ENCODE assay signal across 8 cellular contexts in genomic region chr1:240092301-240093119, GRCh38. TPM values are rescaled to one million over a fixed set of nuclear protein-coding genes. Genes with fewer than 3 reads are reported as not detected.
DNase-seq lines count a peak whose midpoint lies in the region; TF ChIP-seq lines count a peak whose summit lies in the region.

No MANE protein-coding gene starts in this region.

- no peak overlapping the region for H3K27ac Mint-ChIP-seq in MCF 10A (ENCODE audit: low read depth, unreplicated experiment)
- H3K27ac Mint-ChIP-seq in activated T-helper 1 cell treated with anti-CD3 and anti-CD28 coated beads, Interleukin-12 subunit alpha, Interleukin-12 subunit beta, Interleukin-2, Interleukin-4 antibody, amounts not matched to agents 30 ng/mL and 10 ng/mL and 1 ng/mL, durations not matched to agents 14 hours and 24 hours and 36 hours: no peak overlapping the region

- H3K4me3 Mint-ChIP-seq in MCF 10A (ENCODE audit: unreplicated experiment): peak overlapping the region; percentile 61
- no peak overlapping the region for H3K4me3 Mint-ChIP-seq in activated T-helper 1 cell treated with anti-CD3 and anti-CD28 coated beads, Interleukin-12 subunit alpha, Interleukin-12 subunit beta, Interleukin-2, Interleukin-4 antibody, amounts not matched to agents 30 ng/mL and 10 ng/mL and 1 ng/mL, durations not matched to agents 14 hours and 24 hours and 36 hours

- peaks cover 14% of the 10 kb centered on the region for H3K4me1 ChIP-seq in ACC112 (ENCODE audit: control insufficient read depth, insufficient read depth, low read length, unreplicated experiment)
- H3K4me1 ChIP-seq in tibial artery: peaks cover 0 to 25% (median 21%) of the 10 kb centered on the region in 4 donors

- no peak for TF ChIP-seq CTCF in MCF 10A (IDR thresholded peaks at IDR 0.05; ENCODE audit: unreplicated experiment)
- peak; percentile 48 for TF ChIP-seq CTCF in kidney epithelial cell (IDR thresholded peaks at IDR 0.05; ENCODE audit: insufficient read depth, low read length, poor library complexity, severe bottlenecking)
- no peak for TF ChIP-seq CTCF in tibial artery (IDR thresholded peaks at IDR 0.05)

- BruUV-seq in MCF 10A (replicated peaks; lab: Mats Ljungman, UMichigan): no TSS peak

- no peaks in the 10 kb centered on the region for H3K9me3 ChIP-seq in tibial artery

- peak overlapping the region; percentile 87 for H3K4me3 ChIP-seq in ACC112 (ENCODE audit: low read depth, low read length)
- H3K4me3 ChIP-seq in kidney epithelial cell (ENCODE audit: low read depth, low read length): peak overlapping the region; percentile 58
- peak overlapping the region; percentile 23 to 41 for H3K4me3 ChIP-seq in tibial artery

- intact Hi-C loops in MCF 10A (cut with micrococcal nuclease) (no loop called here), tibial artery (cut with DNase I; ENCODE audit: low total_unique reads) (no loop called here)
- intact Hi-C loops in activated T-helper 1 cell treated with anti-CD3 and anti-CD28 coated beads, Interleukin-12 subunit alpha, Interleukin-12 subunit beta, Interleukin-2, Interleukin-4 antibody, amounts not matched to agents 30 ng/mL and 10 ng/mL and 1 ng/mL, durations not matched to agents 14 hours and 24 hours and 36 hours (cut with micrococcal nuclease): loop anchor here (5.0 kb wide), 1 partner anchor 95 kb away; no protein-coding TSS in a partner anchor

- CTCF ChIA-PET in HEK293T (lab: Yijun Ruan, JAX): interaction anchor here (0.6 to 2.4 kb wide), 6 partner anchors 8 to 208 kb away, joined by 3 to 13 read pairs (median 4); no protein-coding TSS in a partner anchor
- CTCF ChIA-PET in MCF 10A (lab: Yijun Ruan, JAX): interaction anchor here (1.4 kb wide), 1 partner anchor 57 kb away, joined by 8 read pairs; no protein-coding TSS in a partner anchor

- H3K9me3 Mint-ChIP-seq in MCF 10A (ENCODE audit: unreplicated experiment): no peaks in the 10 kb centered on the region
- no peaks in the 10 kb centered on the region for H3K9me3 Mint-ChIP-seq in activated T-helper 1 cell treated with anti-CD3 and anti-CD28 coated beads, Interleukin-12 subunit alpha, Interleukin-12 subunit beta, Interleukin-2, Interleukin-4 antibody, amounts not matched to agents 30 ng/mL and 10 ng/mL and 1 ng/mL, durations not matched to agents 14 hours and 24 hours and 36 hours

- H3K27ac ChIP-seq in ACC112 (ENCODE audit: low read depth, low read length): no peak overlapping the region
- no peak overlapping the region for H3K27ac ChIP-seq in tibial artery

- peak overlapping the region; percentile 43 for H2AFZ ChIP-seq in ACC112 (ENCODE audit: low read length, unreplicated experiment)

- peak; percentile 53 for DNase-seq in HEK293T (ENCODE audit: extremely low spot score)
- peak; percentile 31 for DNase-seq in MCF 10A (ENCODE audit: unreplicated experiment)
- DNase-seq in kidney epithelial cell (ENCODE audit: low read depth): no peak
- no peak for DNase-seq in tibial artery
- no peak for DNase-seq in activated naive CD4-positive, alpha-beta T cell (lab: John Stamatoyannopoulos, UW)
- no peak for DNase-seq in stimulated activated CD4-positive, alpha-beta T cell treated with anti-CD3 and anti-CD28 coated beads, Interleukin-4, amount 100 ng/mL, for 24 hours
- DNase-seq in activated T-helper 1 cell treated with anti-CD3 and anti-CD28 coated beads, Interleukin-12 subunit alpha, Interleukin-12 subunit beta, Interleukin-2, Interleukin-4 antibody, amounts not matched to agents 30 ng/mL and 10 ng/mL and 1 ng/mL, durations not matched to agents 14 hours and 24 hours and 36 hours (ENCODE audit: low spot score): no peak

- H3K36me3 Mint-ChIP-seq in MCF 10A (ENCODE audit: insufficient read depth, unreplicated experiment): no peaks in the 10 kb centered on the region
- no peaks in the 10 kb centered on the region for H3K36me3 Mint-ChIP-seq in activated T-helper 1 cell treated with anti-CD3 and anti-CD28 coated beads, Interleukin-12 subunit alpha, Interleukin-12 subunit beta, Interleukin-2, Interleukin-4 antibody, amounts not matched to agents 30 ng/mL and 10 ng/mL and 1 ng/mL, durations not matched to agents 14 hours and 24 hours and 36 hours (ENCODE audit: low read depth)

- H3K4me1 Mint-ChIP-seq in MCF 10A (ENCODE audit: insufficient read depth, unreplicated experiment): no peaks in the 10 kb centered on the region
- no peaks in the 10 kb centered on the region for H3K4me1 Mint-ChIP-seq in activated T-helper 1 cell treated with anti-CD3 and anti-CD28 coated beads, Interleukin-12 subunit alpha, Interleukin-12 subunit beta, Interleukin-2, Interleukin-4 antibody, amounts not matched to agents 30 ng/mL and 10 ng/mL and 1 ng/mL, durations not matched to agents 14 hours and 24 hours and 36 hours (ENCODE audit: low read depth)

- POLR2A ChIA-PET in HEK293T (lab: Yijun Ruan, JAX): interaction anchor here (1.0 to 1.6 kb wide), 11 partner anchors 8 to 518 kb away, joined by 3 to 8 read pairs (median 4); no protein-coding TSS in a partner anchor
- POLR2A ChIA-PET in MCF 10A (lab: Yijun Ruan, JAX): no interaction called here

- H3K36me3 ChIP-seq in ACC112 (ENCODE audit: insufficient read depth, low read length) (no peaks in the 10 kb centered on the region), kidney epithelial cell (ENCODE audit: control insufficient read depth, insufficient read depth, low read length) (no peaks in the 10 kb centered on the region), tibial artery (no peaks in the 10 kb centered on the region)

- peaks cover 3% of the 10 kb centered on the region for H3K79me2 ChIP-seq in ACC112 (ENCODE audit: control insufficient read depth, insufficient read depth, low read length, unreplicated experiment)

- peaks cover 36% of the 10 kb centered on the region for H3K27me3 Mint-ChIP-seq in MCF 10A (ENCODE audit: insufficient read depth, unreplicated experiment)
- peaks cover 29% of the 10 kb centered on the region for H3K27me3 Mint-ChIP-seq in activated T-helper 1 cell treated with anti-CD3 and anti-CD28 coated beads, Interleukin-12 subunit alpha, Interleukin-12 subunit beta, Interleukin-2, Interleukin-4 antibody, amounts not matched to agents 30 ng/mL and 10 ng/mL and 1 ng/mL, durations not matched to agents 14 hours and 24 hours and 36 hours (ENCODE audit: insufficient read depth)

- H3K27me3 ChIP-seq in ACC112 (ENCODE audit: insufficient read depth, low read length): peaks cover 11% of the 10 kb centered on the region; the same call in 1 of the 2 replicates
- H3K27me3 ChIP-seq in kidney epithelial cell (ENCODE audit: control insufficient read depth, insufficient read depth, low read length): peaks cover 2% of the 10 kb centered on the region
- peaks cover 3 to 51% of the 10 kb centered on the region in 2 donors for H3K27me3 ChIP-seq in tibial artery

TF ChIP-seq in HEK293T, 16 proteins besides CTCF, POLR2A, EP300 and RAD21:
- TF ChIP-seq SUZ12 (IDR thresholded peaks at IDR 0.05): no peak
- no peak for TF ChIP-seq ZNF384 (IDR thresholded peaks at IDR 0.05)
- no peak for TF ChIP-seq BHLHE40 (IDR thresholded peaks at IDR 0.05; ENCODE audit: borderline replicate concordance)
- no peak for TF ChIP-seq FOXK2 (IDR thresholded peaks at IDR 0.05)
- TF ChIP-seq ARNT (IDR thresholded peaks at IDR 0.05): no peak
- no peak for TF ChIP-seq FOXM1 (IDR thresholded peaks at IDR 0.05; ENCODE audit: borderline replicate concordance)
- no peak for TF ChIP-seq SP1 (IDR thresholded peaks at IDR 0.05)
- TF ChIP-seq NFRKB (IDR thresholded peaks at IDR 0.05): no peak
- no peak for TF ChIP-seq LEF1 (IDR thresholded peaks at IDR 0.05; ENCODE audit: borderline replicate concordance)
- TF ChIP-seq CTBP1 (IDR thresholded peaks at IDR 0.05; ENCODE audit: borderline replicate concordance): no peak
- no peak for TF ChIP-seq ELF4 (IDR thresholded peaks at IDR 0.05)
- TF ChIP-seq HDGF (IDR thresholded peaks at IDR 0.05; ENCODE audit: borderline replicate concordance): no peak
- no peak; the same call in 1 of the 2 replicates for TF ChIP-seq L3MBTL2 (conservative IDR thresholded peaks at IDR 0.05)
- TF ChIP-seq FOXA1 (IDR thresholded peaks at IDR 0.05): no peak
- TF ChIP-seq PKNOX1 (IDR thresholded peaks at IDR 0.05): no peak
- no peak for TF ChIP-seq TARDBP (IDR thresholded peaks at IDR 0.05)

RNA-seq across cellular contexts. Expression of gene FMN2, which starts 0.8 kb away (rescaled TPM):
- 5.3 and 8.6 TPM in 2 replicates for total RNA-seq in MCF 10A (2022)
- total RNA-seq in kidney epithelial cell: 0.33 and 1.6 TPM in 2 replicates
- not detected in 2 replicates for total RNA-seq in activated T-helper 1 cell treated with anti-CD3 and anti-CD28 coated beads, Interleukin-12 subunit alpha, Interleukin-12 subunit beta, Interleukin-2, Interleukin-4 antibody, amounts not matched to agents 30 ng/mL and 10 ng/mL and 1 ng/mL, durations not matched to agents 14 hours and 24 hours and 36 hours

Comparison
In these comparisons a context has a peak if more than half of its experiments do, and no peak if none do; other contexts are left out.
1. H3K4me3 ChIP-seq: peak in every context shown above with its lines; median percentile 87 in ACC112; 58 in kidney epithelial cell; 32 in tibial artery.
2. DNase-seq: peak in HEK293T (single experiment) and MCF 10A (single experiment); none in kidney epithelial cell (single experiment), tibial artery (0 of 2), activated naive CD4-positive, alpha-beta T cell (0 of 4), stimulated activated CD4-positive, alpha-beta T cell treated with anti-CD3 and anti-CD28 coated beads, Interleukin-4, amount 100 ng/mL, for 24 hours (single experiment) and activated T-helper 1 cell treated with anti-CD3 and anti-CD28 coated beads, Interleukin-12 subunit alpha, Interleukin-12 subunit beta, Interleukin-2, Interleukin-4 antibody, amounts not matched to agents 30 ng/mL and 10 ng/mL and 1 ng/mL, durations not matched to agents 14 hours and 24 hours and 36 hours (single experiment).